In the genomic region with DNA sequence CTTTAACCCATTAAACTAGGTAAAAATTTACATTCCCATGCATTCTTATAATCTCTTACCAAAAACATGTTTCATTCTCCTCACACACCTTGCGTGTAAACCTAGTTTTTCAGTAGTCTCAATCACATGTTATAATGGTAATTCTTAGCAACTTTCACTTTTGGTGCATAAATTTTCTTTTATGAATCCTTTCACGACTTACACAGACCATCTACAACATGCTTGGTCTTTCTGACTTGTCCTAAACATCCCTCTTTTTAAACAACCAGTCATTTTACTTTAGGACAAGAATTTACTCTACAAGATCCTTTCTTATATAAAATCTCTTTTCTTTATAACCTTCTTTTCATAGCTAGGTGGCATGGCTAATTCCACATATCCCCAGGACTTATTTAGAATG, we compare ENCODE assay signal across 2 cellular contexts.
TF ChIP-seq lines count a peak whose summit lies in the region.

No MANE protein-coding gene starts in this region.

TF ChIP-seq in HepG2, 621 proteins besides CTCF, POLR2A, EP300 and RAD21:
- TF ChIP-seq, protein P1, sequence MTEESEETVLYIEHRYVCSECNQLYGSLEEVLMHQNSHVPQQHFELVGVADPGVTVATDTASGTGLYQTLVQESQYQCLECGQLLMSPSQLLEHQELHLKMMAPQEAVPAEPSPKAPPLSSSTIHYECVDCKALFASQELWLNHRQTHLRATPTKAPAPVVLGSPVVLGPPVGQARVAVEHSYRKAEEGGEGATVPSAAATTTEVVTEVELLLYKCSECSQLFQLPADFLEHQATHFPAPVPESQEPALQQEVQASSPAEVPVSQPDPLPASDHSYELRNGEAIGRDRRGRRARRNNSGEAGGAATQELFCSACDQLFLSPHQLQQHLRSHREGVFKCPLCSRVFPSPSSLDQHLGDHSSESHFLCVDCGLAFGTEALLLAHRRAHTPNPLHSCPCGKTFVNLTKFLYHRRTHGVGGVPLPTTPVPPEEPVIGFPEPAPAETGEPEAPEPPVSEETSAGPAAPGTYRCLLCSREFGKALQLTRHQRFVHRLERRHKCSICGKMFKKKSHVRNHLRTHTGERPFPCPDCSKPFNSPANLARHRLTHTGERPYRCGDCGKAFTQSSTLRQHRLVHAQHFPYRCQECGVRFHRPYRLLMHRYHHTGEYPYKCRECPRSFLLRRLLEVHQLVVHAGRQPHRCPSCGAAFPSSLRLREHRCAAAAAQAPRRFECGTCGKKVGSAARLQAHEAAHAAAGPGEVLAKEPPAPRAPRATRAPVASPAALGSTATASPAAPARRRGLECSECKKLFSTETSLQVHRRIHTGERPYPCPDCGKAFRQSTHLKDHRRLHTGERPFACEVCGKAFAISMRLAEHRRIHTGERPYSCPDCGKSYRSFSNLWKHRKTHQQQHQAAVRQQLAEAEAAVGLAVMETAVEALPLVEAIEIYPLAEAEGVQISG (CRISPR knock-in tag; IDR thresholded peaks at IDR 0.05): no peak
- no peak for TF ChIP-seq ZNF251 (CRISPR knock-in tag; IDR thresholded peaks at IDR 0.05)
- peak; percentile 53; the same call in 1 of the 2 replicates for TF ChIP-seq TOPORS (CRISPR knock-in tag; IDR thresholded peaks at IDR 0.05)
- TF ChIP-seq ZNF724P (CRISPR knock-in tag; IDR thresholded peaks at IDR 0.05; ENCODE audit: borderline replicate concordance): peak; percentile 95; the same call in 1 of the 2 replicates
- TF ChIP-seq ZNF432 (CRISPR knock-in tag; IDR thresholded peaks at IDR 0.05; ENCODE audit: borderline replicate concordance): no peak
- no peak for TF ChIP-seq ZNF878 (CRISPR knock-in tag; IDR thresholded peaks at IDR 0.05)
- no peak for TF ChIP-seq KAT7 (CRISPR knock-in tag; IDR thresholded peaks at IDR 0.05; ENCODE audit: borderline replicate concordance)
- no peak for TF ChIP-seq ZBTB21 (CRISPR knock-in tag; IDR thresholded peaks at IDR 0.05)
- TF ChIP-seq, protein P2, sequence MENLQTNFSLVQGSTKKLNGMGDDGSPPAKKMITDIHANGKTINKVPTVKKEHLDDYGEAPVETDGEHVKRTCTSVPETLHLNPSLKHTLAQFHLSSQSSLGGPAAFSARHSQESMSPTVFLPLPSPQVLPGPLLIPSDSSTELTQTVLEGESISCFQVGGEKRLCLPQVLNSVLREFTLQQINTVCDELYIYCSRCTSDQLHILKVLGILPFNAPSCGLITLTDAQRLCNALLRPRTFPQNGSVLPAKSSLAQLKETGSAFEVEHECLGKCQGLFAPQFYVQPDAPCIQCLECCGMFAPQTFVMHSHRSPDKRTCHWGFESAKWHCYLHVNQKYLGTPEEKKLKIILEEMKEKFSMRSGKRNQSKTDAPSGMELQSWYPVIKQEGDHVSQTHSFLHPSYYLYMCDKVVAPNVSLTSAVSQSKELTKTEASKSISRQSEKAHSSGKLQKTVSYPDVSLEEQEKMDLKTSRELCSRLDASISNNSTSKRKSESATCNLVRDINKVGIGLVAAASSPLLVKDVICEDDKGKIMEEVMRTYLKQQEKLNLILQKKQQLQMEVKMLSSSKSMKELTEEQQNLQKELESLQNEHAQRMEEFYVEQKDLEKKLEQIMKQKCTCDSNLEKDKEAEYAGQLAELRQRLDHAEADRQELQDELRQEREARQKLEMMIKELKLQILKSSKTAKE (CRISPR knock-in tag; IDR thresholded peaks at IDR 0.05; ENCODE audit: borderline replicate concordance): no peak

TF ChIP-seq in K562, 482 proteins besides CTCF, POLR2A, EP300 and RAD21:
- TF ChIP-seq CBX3 (IDR thresholded peaks at IDR 0.05; ENCODE audit: borderline replicate concordance in 1 of 2, low read length in 2 of 2) (peak in 1 of 2 experiments; percentile 66; a peak in 1 of 3 replicates), FOXJ3 (CRISPR knock-in tag; IDR thresholded peaks at IDR 0.05) (no peak), SLC30A9 (CRISPR knock-in tag; IDR thresholded peaks at IDR 0.05) (no peak), ZNF174 (CRISPR knock-in tag; IDR thresholded peaks at IDR 0.05) (no peak), TEAD4 (IDR thresholded peaks at IDR 0.05; ENCODE audit: low read length) (no peak), TEAD4 (CRISPR knock-in tag; IDR thresholded peaks at IDR 0.05; ENCODE audit: borderline replicate concordance) (no peak), KDM2B (CRISPR knock-in tag; IDR thresholded peaks at IDR 0.05) (no peak), ZFP36 (IDR thresholded peaks at IDR 0.05; ENCODE audit: low read depth, low read length, partially characterized antibody) (peak; percentile 86), CBX5 (IDR thresholded peaks at IDR 0.05; ENCODE audit: borderline replicate concordance, low read depth) (0 out of 2 replicates have a peak, but pooled peaks have one; percentile 46), BDP1 (IDR thresholded peaks at IDR 0.05; ENCODE audit: insufficient read depth, insufficient read length) (no peak), TRIM28 (IDR thresholded peaks at IDR 0.05) (0 out of 2 replicates have a peak, but pooled peaks have one; percentile 41), MTA3 (IDR thresholded peaks at IDR 0.05; ENCODE audit: borderline replicate concordance) (no peak), ZNF224 (CRISPR knock-in tag; IDR thresholded peaks at IDR 0.05) (no peak), SMAD3 (CRISPR knock-in tag; conservative IDR thresholded peaks at IDR 0.05) (no peak), DDX20 (tag; IDR thresholded peaks at IDR 0.05; ENCODE audit: low read depth) (no peak), NCOA4 (IDR thresholded peaks at IDR 0.05; ENCODE audit: partially characterized antibody) (no peak), ILK (tag; IDR thresholded peaks at IDR 0.05; ENCODE audit: borderline replicate concordance, low read depth) (no peak), TFAM (CRISPR knock-in tag; conservative IDR thresholded peaks at IDR 0.05) (no peak), MAFF (IDR thresholded peaks at IDR 0.05; ENCODE audit: low read length) (no peak), TEAD2 (tag; IDR thresholded peaks at IDR 0.05) (no peak)
- TF ChIP-seq, protein P3, sequence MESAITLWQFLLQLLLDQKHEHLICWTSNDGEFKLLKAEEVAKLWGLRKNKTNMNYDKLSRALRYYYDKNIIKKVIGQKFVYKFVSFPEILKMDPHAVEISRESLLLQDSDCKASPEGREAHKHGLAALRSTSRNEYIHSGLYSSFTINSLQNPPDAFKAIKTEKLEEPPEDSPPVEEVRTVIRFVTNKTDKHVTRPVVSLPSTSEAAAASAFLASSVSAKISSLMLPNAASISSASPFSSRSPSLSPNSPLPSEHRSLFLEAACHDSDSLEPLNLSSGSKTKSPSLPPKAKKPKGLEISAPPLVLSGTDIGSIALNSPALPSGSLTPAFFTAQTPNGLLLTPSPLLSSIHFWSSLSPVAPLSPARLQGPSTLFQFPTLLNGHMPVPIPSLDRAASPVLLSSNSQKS (CRISPR knock-in tag; IDR thresholded peaks at IDR 0.05): no peak
- TF ChIP-seq, protein P4, sequence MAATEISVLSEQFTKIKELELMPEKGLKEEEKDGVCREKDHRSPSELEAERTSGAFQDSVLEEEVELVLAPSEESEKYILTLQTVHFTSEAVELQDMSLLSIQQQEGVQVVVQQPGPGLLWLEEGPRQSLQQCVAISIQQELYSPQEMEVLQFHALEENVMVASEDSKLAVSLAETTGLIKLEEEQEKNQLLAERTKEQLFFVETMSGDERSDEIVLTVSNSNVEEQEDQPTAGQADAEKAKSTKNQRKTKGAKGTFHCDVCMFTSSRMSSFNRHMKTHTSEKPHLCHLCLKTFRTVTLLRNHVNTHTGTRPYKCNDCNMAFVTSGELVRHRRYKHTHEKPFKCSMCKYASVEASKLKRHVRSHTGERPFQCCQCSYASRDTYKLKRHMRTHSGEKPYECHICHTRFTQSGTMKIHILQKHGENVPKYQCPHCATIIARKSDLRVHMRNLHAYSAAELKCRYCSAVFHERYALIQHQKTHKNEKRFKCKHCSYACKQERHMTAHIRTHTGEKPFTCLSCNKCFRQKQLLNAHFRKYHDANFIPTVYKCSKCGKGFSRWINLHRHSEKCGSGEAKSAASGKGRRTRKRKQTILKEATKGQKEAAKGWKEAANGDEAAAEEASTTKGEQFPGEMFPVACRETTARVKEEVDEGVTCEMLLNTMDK (IDR thresholded peaks at IDR 0.05; ENCODE audit: borderline replicate concordance, insufficient read depth, low read depth, low read length, poor library complexity, severe bottlenecking): no peak
- TF ChIP-seq, protein P5, sequence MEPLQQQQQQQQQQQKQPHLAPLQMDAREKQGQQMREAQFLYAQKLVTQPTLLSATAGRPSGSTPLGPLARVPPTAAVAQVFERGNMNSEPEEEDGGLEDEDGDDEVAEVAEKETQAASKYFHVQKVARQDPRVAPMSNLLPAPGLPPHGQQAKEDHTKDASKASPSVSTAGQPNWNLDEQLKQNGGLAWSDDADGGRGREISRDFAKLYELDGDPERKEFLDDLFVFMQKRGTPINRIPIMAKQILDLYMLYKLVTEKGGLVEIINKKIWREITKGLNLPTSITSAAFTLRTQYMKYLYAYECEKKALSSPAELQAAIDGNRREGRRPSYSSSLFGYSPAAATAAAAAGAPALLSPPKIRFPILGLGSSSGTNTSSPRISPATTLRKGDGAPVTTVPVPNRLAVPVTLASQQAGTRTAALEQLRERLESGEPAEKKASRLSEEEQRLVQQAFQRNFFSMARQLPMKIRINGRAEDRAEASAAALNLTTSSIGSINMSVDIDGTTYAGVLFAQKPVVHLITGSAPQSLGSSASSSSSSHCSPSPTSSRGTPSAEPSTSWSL (CRISPR knock-in tag; IDR thresholded peaks at IDR 0.05; ENCODE audit: borderline replicate concordance): no peak
- TF ChIP-seq, protein P6, sequence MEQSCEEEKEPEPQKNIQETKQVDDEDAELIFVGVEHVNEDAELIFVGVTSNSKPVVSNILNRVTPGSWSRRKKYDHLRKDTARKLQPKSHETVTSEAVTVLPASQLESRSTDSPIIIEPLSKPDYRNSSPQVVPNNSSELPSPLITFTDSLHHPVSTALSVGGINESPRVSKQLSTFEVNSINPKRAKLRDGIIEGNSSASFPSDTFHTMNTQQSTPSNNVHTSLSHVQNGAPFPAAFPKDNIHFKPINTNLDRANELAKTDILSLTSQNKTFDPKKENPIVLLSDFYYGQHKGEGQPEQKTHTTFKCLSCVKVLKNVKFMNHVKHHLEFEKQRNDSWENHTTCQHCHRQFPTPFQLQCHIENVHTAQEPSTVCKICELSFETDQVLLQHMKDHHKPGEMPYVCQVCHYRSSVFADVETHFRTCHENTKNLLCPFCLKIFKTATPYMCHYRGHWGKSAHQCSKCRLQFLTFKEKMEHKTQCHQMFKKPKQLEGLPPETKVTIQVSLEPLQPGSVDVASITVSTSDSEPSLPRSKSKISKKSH (CRISPR knock-in tag; IDR thresholded peaks at IDR 0.05): peak; percentile 87
- TF ChIP-seq, protein P7, sequence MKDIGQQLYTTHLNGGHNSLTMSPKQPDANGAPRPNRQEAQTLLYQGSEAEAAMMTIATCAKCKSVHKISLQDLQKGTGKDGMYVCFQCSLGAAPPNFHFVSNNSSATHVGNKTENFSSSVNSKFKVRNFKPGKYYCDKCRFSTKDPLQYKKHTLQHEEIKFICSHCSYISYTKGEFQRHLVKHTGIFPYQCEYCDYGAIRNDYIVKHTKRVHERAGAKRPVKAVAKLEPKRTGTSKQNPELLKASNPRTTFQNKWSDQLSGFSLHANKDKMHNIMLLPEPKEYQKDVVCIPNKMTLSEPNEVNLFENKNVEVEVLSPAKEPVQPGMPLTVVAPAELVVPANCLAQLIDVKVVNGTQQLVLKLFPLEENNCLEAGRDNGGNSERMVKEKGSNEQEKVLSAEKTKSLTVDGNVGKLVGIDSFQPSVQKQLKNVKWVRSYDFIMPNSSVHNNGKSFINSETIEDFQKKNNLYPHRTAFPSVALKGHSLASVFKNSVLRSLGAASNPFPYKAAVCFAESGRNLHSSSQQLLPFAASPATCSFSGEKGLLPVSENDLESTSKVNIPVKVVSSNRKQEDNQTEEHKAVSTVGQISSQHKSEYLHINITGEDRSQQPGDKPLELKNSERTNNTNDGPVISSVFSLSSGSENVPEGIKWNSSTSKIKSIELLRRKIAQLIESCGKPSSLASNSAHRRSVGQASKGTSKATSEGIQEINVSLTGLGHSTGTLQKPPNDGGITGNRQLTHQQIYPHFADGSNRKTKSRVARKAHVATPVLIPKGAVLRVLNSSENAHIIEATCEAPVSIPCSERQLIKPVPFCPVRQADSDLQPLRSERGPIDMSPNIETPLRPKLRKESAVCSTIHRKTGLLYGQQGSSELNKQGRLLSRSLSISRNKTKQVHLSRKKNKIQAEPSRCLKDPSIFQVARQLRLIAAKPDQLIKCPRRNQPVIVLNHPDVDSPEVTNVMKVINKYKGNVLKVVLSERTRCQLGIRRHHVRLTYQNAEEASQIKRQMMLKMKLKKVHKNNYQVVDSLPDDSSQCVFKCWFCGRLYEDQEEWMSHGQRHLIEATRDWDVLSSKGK (CRISPR knock-in tag; IDR thresholded peaks at IDR 0.05): no peak
- TF ChIP-seq, protein P8, sequence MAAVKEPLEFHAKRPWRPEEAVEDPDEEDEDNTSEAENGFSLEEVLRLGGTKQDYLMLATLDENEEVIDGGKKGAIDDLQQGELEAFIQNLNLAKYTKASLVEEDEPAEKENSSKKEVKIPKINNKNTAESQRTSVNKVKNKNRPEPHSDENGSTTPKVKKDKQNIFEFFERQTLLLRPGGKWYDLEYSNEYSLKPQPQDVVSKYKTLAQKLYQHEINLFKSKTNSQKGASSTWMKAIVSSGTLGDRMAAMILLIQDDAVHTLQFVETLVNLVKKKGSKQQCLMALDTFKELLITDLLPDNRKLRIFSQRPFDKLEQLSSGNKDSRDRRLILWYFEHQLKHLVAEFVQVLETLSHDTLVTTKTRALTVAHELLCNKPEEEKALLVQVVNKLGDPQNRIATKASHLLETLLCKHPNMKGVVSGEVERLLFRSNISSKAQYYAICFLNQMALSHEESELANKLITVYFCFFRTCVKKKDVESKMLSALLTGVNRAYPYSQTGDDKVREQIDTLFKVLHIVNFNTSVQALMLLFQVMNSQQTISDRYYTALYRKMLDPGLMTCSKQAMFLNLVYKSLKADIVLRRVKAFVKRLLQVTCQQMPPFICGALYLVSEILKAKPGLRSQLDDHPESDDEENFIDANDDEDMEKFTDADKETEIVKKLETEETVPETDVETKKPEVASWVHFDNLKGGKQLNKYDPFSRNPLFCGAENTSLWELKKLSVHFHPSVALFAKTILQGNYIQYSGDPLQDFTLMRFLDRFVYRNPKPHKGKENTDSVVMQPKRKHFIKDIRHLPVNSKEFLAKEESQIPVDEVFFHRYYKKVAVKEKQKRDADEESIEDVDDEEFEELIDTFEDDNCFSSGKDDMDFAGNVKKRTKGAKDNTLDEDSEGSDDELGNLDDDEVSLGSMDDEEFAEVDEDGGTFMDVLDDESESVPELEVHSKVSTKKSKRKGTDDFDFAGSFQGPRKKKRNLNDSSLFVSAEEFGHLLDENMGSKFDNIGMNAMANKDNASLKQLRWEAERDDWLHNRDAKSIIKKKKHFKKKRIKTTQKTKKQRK (IDR thresholded peaks at IDR 0.05; ENCODE audit: borderline replicate concordance, low read depth, low read length): peak; percentile 55; the same call in 1 of the 2 replicates
